Comparison of ENCODE assay signal across 11 cellular contexts in genomic region chr3:131053021-131053420, GRCh38. TPM values are rescaled to one million over a fixed set of nuclear protein-coding genes. Genes with fewer than 3 reads are reported as not detected.
DNase-seq lines count a peak whose midpoint lies in the region; ATAC-seq, FAIRE-seq and TF ChIP-seq lines count a peak whose summit lies in the region.
"Had no signal": no experiment of that assay in that cellular context is flagged by ENCODE, and none has a peak within 500 bp of the region (broad histone marks: within the 10 kb centered on the region; RNA-seq: fewer than 3 reads in every experiment).

No MANE protein-coding gene starts in this region.

- no peaks in the 10 kb centered on the region for H3K27me3 Mint-ChIP-seq in astrocyte (ENCODE audit: low read depth, unreplicated experiment)
- H3K27me3 Mint-ChIP-seq: activated T-helper 17 cell treated with anti-CD3 and anti-CD28 coated beads, Interleukin-2, amount 50 U/mL, for 72 hours had no signal

- H3K4me2 ChIP-seq in Karpas-422 (ENCODE audit: low read depth, low read length, poor library complexity, severe bottlenecking) (no peak overlapping the region), astrocyte (ENCODE audit: low read length) (no peak overlapping the region)

- H2AFZ ChIP-seq in Karpas-422 (ENCODE audit: low read length) (no peak overlapping the region), astrocyte (ENCODE audit: low read depth, low read length) (no peak overlapping the region)

- DNase-seq in Karpas-422 (peak; percentile 51), astrocyte (ENCODE audit: low read depth) (no peak), kidney epithelial cell (ENCODE audit: low read depth) (no peak), NCI-H146 treated with DMSO at 0.1 percent for 48 hours (lab: John Stamatoyannopoulos, UW; ENCODE audit: unreplicated experiment) (no peak), GM19239 (ENCODE audit: insufficient read length, low spot score) (no peak), T-helper 1 cell (no peak)
- DNase-seq: T1000, uterus had no signal

- no peaks in the 10 kb centered on the region for H3K9me2 ChIP-seq in Karpas-422 (replicated peaks; ENCODE audit: insufficient read depth, low read length)

- H3K27me3 ChIP-seq in Karpas-422 (ENCODE audit: low read length) (no peaks in the 10 kb centered on the region), astrocyte (ENCODE audit: insufficient read depth, low read length) (no peaks in the 10 kb centered on the region), kidney epithelial cell (ENCODE audit: control insufficient read depth, insufficient read depth, low read length) (no peaks in the 10 kb centered on the region)
- H3K27me3 ChIP-seq: uterus had no signal

- H3K4me1 Mint-ChIP-seq in astrocyte (ENCODE audit: low read depth, unreplicated experiment): no peaks in the 10 kb centered on the region
- H3K4me1 Mint-ChIP-seq: activated T-helper 17 cell treated with anti-CD3 and anti-CD28 coated beads, Interleukin-2, amount 50 U/mL, for 72 hours had no signal

- no peaks in the 10 kb centered on the region for H3K9me3 ChIP-seq in Karpas-422 (ENCODE audit: low read length)
- no peaks in the 10 kb centered on the region for H3K9me3 ChIP-seq in astrocyte (ENCODE audit: insufficient read depth, low read depth, low read length)
- H3K9me3 ChIP-seq: uterus had no signal

- no peak overlapping the region for H3K4me3 ChIP-seq in Karpas-422 (ENCODE audit: low read length)
- no peak overlapping the region for H3K4me3 ChIP-seq in astrocyte (ENCODE audit: insufficient read depth, low read depth, low read length)
- H3K4me3 ChIP-seq in kidney epithelial cell (ENCODE audit: low read depth, low read length): no peak overlapping the region
- H3K4me3 ChIP-seq: uterus had no signal

- H3K79me2 ChIP-seq in Karpas-422 (ENCODE audit: low read length) (no peaks in the 10 kb centered on the region), astrocyte (ENCODE audit: insufficient read depth, low read length) (no peaks in the 10 kb centered on the region)

- H3K9ac ChIP-seq in Karpas-422 (ENCODE audit: low read length) (no peak overlapping the region), astrocyte (ENCODE audit: low read length) (no peak overlapping the region)

- no peaks in the 10 kb centered on the region for H3K9me3 Mint-ChIP-seq in astrocyte (ENCODE audit: unreplicated experiment)
- H3K9me3 Mint-ChIP-seq: activated T-helper 17 cell treated with anti-CD3 and anti-CD28 coated beads, Interleukin-2, amount 50 U/mL, for 72 hours had no signal

- H3K4me1 ChIP-seq in Karpas-422 (ENCODE audit: low read length) (peaks cover 8% of the 10 kb centered on the region), astrocyte (ENCODE audit: insufficient read depth, low read length) (no peaks in the 10 kb centered on the region)
- H3K4me1 ChIP-seq: uterus had no signal

- no peak for ATAC-seq in GM21619 (IDR thresholded peaks at IDR 0.05; ENCODE audit: unreplicated experiment)
- ATAC-seq: activated T-helper 17 cell treated with anti-CD3 and anti-CD28 coated beads, Interleukin-2, amount 50 U/mL, for 72 hours had no signal

- peaks cover 1% of the 10 kb centered on the region for H3K36me3 Mint-ChIP-seq in astrocyte (ENCODE audit: low read depth, unreplicated experiment)

- FAIRE-seq in astrocyte (lab: Jason Lieb, UNC) (no peak), GM19239 (lab: Jason Lieb, UNC) (no peak)

- no peaks in the 10 kb centered on the region for H4K20me1 ChIP-seq in Karpas-422 (ENCODE audit: insufficient read depth, low read depth, low read length)
- no peaks in the 10 kb centered on the region for H4K20me1 ChIP-seq in astrocyte (ENCODE audit: insufficient read depth, low read length)

- H3K27ac ChIP-seq in C4-2B (no peak overlapping the region), Karpas-422 (ENCODE audit: low read length) (no peak overlapping the region), astrocyte (ENCODE audit: low read depth, low read length) (no peak overlapping the region)
- H3K27ac ChIP-seq: uterus had no signal

- no peak overlapping the region for H3K4me3 Mint-ChIP-seq in astrocyte (ENCODE audit: unreplicated experiment)
- H3K4me3 Mint-ChIP-seq: activated T-helper 17 cell treated with anti-CD3 and anti-CD28 coated beads, Interleukin-2, amount 50 U/mL, for 72 hours had no signal

- H3K27ac Mint-ChIP-seq in astrocyte (ENCODE audit: unreplicated experiment): no peak overlapping the region
- H3K27ac Mint-ChIP-seq: activated T-helper 17 cell treated with anti-CD3 and anti-CD28 coated beads, Interleukin-2, amount 50 U/mL, for 72 hours had no signal

- TF ChIP-seq CTCF in C4-2B (conservative IDR thresholded peaks at IDR 0.05) (peak; percentile 58), astrocyte (IDR thresholded peaks at IDR 0.05; ENCODE audit: insufficient read depth, low read depth, low read length) (peak; percentile 33), kidney epithelial cell (IDR thresholded peaks at IDR 0.05; ENCODE audit: insufficient read depth, low read length, poor library complexity, severe bottlenecking) (peak; percentile 14)

- no peaks in the 10 kb centered on the region for H3K36me3 ChIP-seq in Karpas-422 (ENCODE audit: insufficient read depth, low read length)
- H3K36me3 ChIP-seq in astrocyte (ENCODE audit: insufficient read depth, low read length): no peaks in the 10 kb centered on the region
- H3K36me3 ChIP-seq in kidney epithelial cell (ENCODE audit: control insufficient read depth, insufficient read depth, low read length): no peaks in the 10 kb centered on the region
- H3K36me3 ChIP-seq: uterus had no signal

RNA-seq across cellular contexts. Expression of gene NEK11, which starts 26.3 kb away (rescaled TPM):
- total RNA-seq in Karpas-422 (2014; rRNA removed; shearing (Covaris generic); ENCODE audit: low replicate concordance): 2.5 and 2.6 TPM in 2 replicates
- total RNA-seq in astrocyte (6.7 and 7.1 TPM in 2 replicates), kidney epithelial cell (5.1 and 7.6 TPM in 2 replicates)

RNA-seq across cellular contexts. Expression of gene ASTE1, which starts 26.4 kb away (rescaled TPM):
- total RNA-seq in Karpas-422 (2014; rRNA removed; shearing (Covaris generic); ENCODE audit: low replicate concordance): 11.1 and 11.4 TPM in 2 replicates
- 4.5 and 4.8 TPM in 2 replicates for total RNA-seq in astrocyte
- 4.1 and 5.8 TPM in 2 replicates for total RNA-seq in kidney epithelial cell
